ENCODE assay signal across 8 cellular contexts in the genomic region with DNA sequence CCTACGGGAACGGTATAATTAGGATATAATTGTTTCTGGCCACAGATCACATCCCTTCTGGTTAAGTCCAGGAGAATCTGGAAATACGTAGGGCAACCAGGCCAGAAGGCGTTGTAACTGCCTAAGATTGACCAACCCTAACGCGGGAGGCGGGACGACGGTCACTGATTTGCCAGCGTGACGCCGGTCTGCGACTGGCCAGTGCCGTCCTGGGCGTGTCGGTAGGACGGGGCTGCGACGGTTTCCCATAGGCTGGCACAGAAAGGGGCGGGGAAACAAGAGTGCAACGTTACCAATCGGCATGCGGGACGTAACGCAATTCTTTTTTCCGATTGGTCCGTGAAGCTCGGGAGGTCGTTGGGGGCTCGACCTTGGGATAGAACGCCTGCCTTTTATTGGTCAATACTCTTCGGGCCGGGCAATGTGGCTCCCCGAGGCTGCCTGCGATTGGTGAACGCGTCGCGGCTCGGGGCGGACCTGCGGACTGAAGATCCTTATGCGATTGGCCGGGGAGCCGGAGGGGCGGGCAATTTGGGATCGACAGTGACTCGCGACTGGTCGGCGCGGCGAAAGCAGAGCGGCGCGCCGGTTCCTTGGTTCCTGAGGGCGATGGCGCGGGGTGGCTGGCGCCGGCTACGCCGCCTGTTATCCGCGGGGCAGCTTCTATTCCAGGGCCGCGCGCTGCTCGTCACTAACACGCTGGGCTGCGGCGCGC. TPM values are rescaled to one million over a fixed set of nuclear protein-coding genes. Genes with fewer than 3 reads are reported as not detected.
A peak's percentile ranks its signal among the peaks of the same experiment; 100 is the strongest.
DNase-seq lines count a peak whose midpoint lies in the region; ATAC-seq and TF ChIP-seq lines count a peak whose summit lies in the region.

A gene (plus strand): TSS at position 546 of the 715 bp plus-strand sequence. CDS start 64 bp downstream, at position 610.

- peak; percentile 100 for DNase-seq in NCI-H1105 (lab: John Stamatoyannopoulos, UW)
- peak; percentile 99 for DNase-seq in SKM-1 treated with dmso at 0.1 percent for 144 hours (lab: John Stamatoyannopoulos, UW; ENCODE audit: unreplicated experiment)
- DNase-seq in activated naive CD8-positive, alpha-beta T cell treated with anti-CD3 and anti-CD28 coated beads for 36 hours = peak; percentile 99
- peak; percentile 100 for DNase-seq in glomerular visceral epithelial cell (ENCODE audit: extremely low spot score)
- DNase-seq in omental fat pad (ENCODE audit: low spot score) = peak; percentile 97
- DNase-seq in testis = peak; percentile 100

- intact Hi-C loops in testis (cut with DNase I; ENCODE audit: low total_unique reads) = no loop called here

- H3K27me3 ChIP-seq in testis = no peaks in the 10 kb centered on the region

- no peak for TF ChIP-seq CTCF in omental fat pad (IDR thresholded peaks at IDR 0.05)
- TF ChIP-seq CTCF in testis (IDR thresholded peaks at IDR 0.05) = peak in 1 of 3 experiments; percentile 21

- peaks cover 4% of the 10 kb centered on the region for H3K27me3 Mint-ChIP-seq in activated naive CD8-positive, alpha-beta T cell treated with anti-CD3 and anti-CD28 coated beads for 36 hours

- peaks cover 15% of the 10 kb centered on the region for H3K4me1 ChIP-seq in testis

- peak within 1 kb of the TSS; percentile 86 for H3K4me3 Mint-ChIP-seq in activated naive CD8-positive, alpha-beta T cell treated with anti-CD3 and anti-CD28 coated beads for 36 hours

- peak; percentile 66 for TF ChIP-seq POLR2A in testis (IDR thresholded peaks at IDR 0.05)

- no peaks in the 10 kb centered on the region for H3K9me3 ChIP-seq in testis

- H3K36me3 ChIP-seq in testis (ENCODE audit: low read depth, missing control alignments) = no peaks in the 10 kb centered on the region

- H3K27ac ChIP-seq in testis = peak within 1 kb of the TSS; percentile 90 to 98

- no peaks in the 10 kb centered on the region for H3K9me3 Mint-ChIP-seq in activated naive CD8-positive, alpha-beta T cell treated with anti-CD3 and anti-CD28 coated beads for 36 hours

- H3K4me3 ChIP-seq in GM08714 (ENCODE audit: low read length) (peak within 1 kb of the TSS; percentile 74), testis (peak within 1 kb of the TSS; percentile 63 to 83)

- ATAC-seq in HG02623 (IDR thresholded peaks at IDR 0.05; ENCODE audit: unreplicated experiment) (peak; percentile 80), omental fat pad (ENCODE audit: low FRiP score) (peak; percentile 97)

- H3K4me1 Mint-ChIP-seq in activated naive CD8-positive, alpha-beta T cell treated with anti-CD3 and anti-CD28 coated beads for 36 hours = peaks cover 17% of the 10 kb centered on the region

- H3K27ac Mint-ChIP-seq in activated naive CD8-positive, alpha-beta T cell treated with anti-CD3 and anti-CD28 coated beads for 36 hours = peak within 1 kb of the TSS; percentile 82

- H3K36me3 Mint-ChIP-seq in activated naive CD8-positive, alpha-beta T cell treated with anti-CD3 and anti-CD28 coated beads for 36 hours = peaks cover 2% of the 10 kb centered on the region

- 0% methylated on average over 23 to 64 of the region's 74 CpGs for WGBS in testis, 2 donors

RNA-seq across cellular contexts. Expression of the gene that starts here (rescaled TPM):
- total RNA-seq in activated naive CD8-positive, alpha-beta T cell treated with anti-CD3 and anti-CD28 coated beads for 36 hours = 10 to 100 TPM; 15.2 to 16.7 TPM
- total RNA-seq in omental fat pad (10 to 100 TPM; 19.6 to 29.7 (median 22.5) TPM), testis (10 to 100 TPM; 15.2 to 15.8 TPM)
- polyA plus RNA-seq in testis (ENCODE audit: insufficient read depth, low read depth, low replicate concordance) = 11.2 TPM

Comparison
In these comparisons a context has a peak if more than half of its experiments do, and no peak if none do; other contexts are left out.
1. Peak in every context shown above with its lines: DNase-seq, ATAC-seq, H3K4me3 ChIP-seq and H3K27ac ChIP-seq.